Comparison of ENCODE assay signal across 8 cellular contexts in genomic region chr17:20009302-20010098, GRCh38. TPM values are rescaled to one million over a fixed set of nuclear protein-coding genes. Genes with fewer than 3 reads are reported as not detected.
DNase-seq lines count a peak whose midpoint lies in the region; ATAC-seq, FAIRE-seq and TF ChIP-seq lines count a peak whose summit lies in the region.

Gene SPECC1 (plus strand): TSS chr17:20009359. CDS start chr17:20096652, 87,293 bp downstream.

- peaks cover 26 to 44% of the 10 kb centered on the region in 2 donors for H3K27me3 Mint-ChIP-seq in effector memory CD8-positive, alpha-beta T cell
- peaks cover 74% of the 10 kb centered on the region for H3K27me3 Mint-ChIP-seq in mesothelial cell of epicardium (ENCODE audit: low read depth)

- FAIRE-seq in GM19239 (lab: Jason Lieb, UNC): no peak

- peak within 1 kb of the TSS; percentile 47 to 76 for H3K27ac Mint-ChIP-seq in effector memory CD8-positive, alpha-beta T cell
- no peak within 1 kb of the TSS for H3K27ac Mint-ChIP-seq in mesothelial cell of epicardium

- H3K4me1 Mint-ChIP-seq in effector memory CD8-positive, alpha-beta T cell (ENCODE audit: low read depth in 2 of 2): peaks cover 16 to 20% of the 10 kb centered on the region in 2 donors
- peaks cover 4% of the 10 kb centered on the region for H3K4me1 Mint-ChIP-seq in mesothelial cell of epicardium

- H3K4me3 Mint-ChIP-seq in effector memory CD8-positive, alpha-beta T cell: peak within 1 kb of the TSS; percentile 90 to 93
- H3K4me3 Mint-ChIP-seq in mesothelial cell of epicardium: peak within 1 kb of the TSS; percentile 93

- peaks cover 10% of the 10 kb centered on the region for H3K36me3 Mint-ChIP-seq in effector memory CD8-positive, alpha-beta T cell (ENCODE audit: insufficient read depth)
- H3K36me3 Mint-ChIP-seq in mesothelial cell of epicardium: no peaks in the 10 kb centered on the region

- TF ChIP-seq CTCF in mesothelial cell of epicardium (IDR thresholded peaks at IDR 0.05; ENCODE audit: unreplicated experiment): peak; percentile 95

- ATAC-seq in HG03439 (IDR thresholded peaks at IDR 0.05; ENCODE audit: unreplicated experiment): peak; percentile 90
- ATAC-seq in effector memory CD8-positive, alpha-beta T cell (replicated peaks): peak; percentile 97

- DNase-seq in Ammon's horn (ENCODE audit: low spot score): peak; percentile 26
- peak; percentile 92 for DNase-seq in GM19239 (ENCODE audit: insufficient read length, low spot score)
- DNase-seq in NCI-H82 (lab: John Stamatoyannopoulos, UW): peak; percentile 90
- peak; percentile 48 to 76 for DNase-seq in activated CD8-positive, alpha-beta memory T cell treated with anti-CD3 and anti-CD28 coated beads for 1 hour (ENCODE audit: extremely low read depth in 1 of 2, low read depth in 1 of 2)
- DNase-seq in effector memory CD8-positive, alpha-beta T cell: peak; percentile 82 to 92 (median 92)
- peak; percentile 74 to 94 for DNase-seq in mesothelial cell of epicardium (ENCODE audit: low spot score in 2 of 2, unreplicated experiment in 2 of 2)
- DNase-seq in stimulated activated CD8-positive, alpha-beta memory T cell treated with anti-CD3 and anti-CD28 coated beads, Interleukin-2, amount 100 ng/mL, for 1 hour (ENCODE audit: low read depth in 2 of 2): peak; percentile 73 to 74

- no peaks in the 10 kb centered on the region for H3K9me3 Mint-ChIP-seq in effector memory CD8-positive, alpha-beta T cell
- no peaks in the 10 kb centered on the region for H3K9me3 Mint-ChIP-seq in mesothelial cell of epicardium

RNA-seq across cellular contexts. Expression of gene SPECC1, which starts in this region (rescaled TPM):
- total RNA-seq in mesothelial cell of epicardium: 35.6 to 37.7 TPM (median 36.8 TPM) in 3 replicates

Comparison
In these comparisons a context has a peak if more than half of its experiments do, and no peak if none do; other contexts are left out.
1. Peak in every context shown above with its lines: DNase-seq and ATAC-seq.
2. DNase-seq: peak in every context shown above with its lines; median percentile 92 in GM19239; 92 in effector memory CD8-positive, alpha-beta T cell; 90 in NCI-H82; 84 in mesothelial cell of epicardium; 74 in stimulated activated CD8-positive, alpha-beta memory T cell treated with anti-CD3 and anti-CD28 coated beads, Interleukin-2, amount 100 ng/mL, for 1 hour; 62 in activated CD8-positive, alpha-beta memory T cell treated with anti-CD3 and anti-CD28 coated beads for 1 hour; 26 in Ammon's horn.